Comparison of ENCODE assay signal across 1 cellular context in the genomic region with DNA sequence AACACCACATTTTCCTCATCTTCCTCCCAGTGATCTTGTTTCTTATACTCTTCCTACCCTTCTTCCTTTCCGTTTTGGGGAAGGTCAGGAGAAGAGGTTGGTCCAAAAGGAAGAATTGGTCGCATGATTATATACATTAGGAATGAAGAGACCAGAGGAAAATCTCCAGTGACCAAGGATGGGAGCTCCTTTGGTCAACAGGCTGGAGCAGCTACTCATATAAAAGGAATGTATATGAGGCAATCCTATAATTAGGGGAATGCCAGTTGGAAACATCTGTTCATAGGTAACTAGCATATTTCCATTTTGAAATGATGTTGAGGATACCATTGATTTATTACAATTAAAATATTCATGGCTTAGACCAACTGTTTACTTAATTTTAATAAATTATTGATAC.
TF ChIP-seq lines count a peak whose summit lies in the region.

No MANE protein-coding gene starts in this region.

TF ChIP-seq in SK-N-SH treated with all-trans-retinoic acid at 6 μM for 48 hours, 23 proteins besides CTCF, POLR2A, EP300 and RAD21:
- TF ChIP-seq, protein P1, sequence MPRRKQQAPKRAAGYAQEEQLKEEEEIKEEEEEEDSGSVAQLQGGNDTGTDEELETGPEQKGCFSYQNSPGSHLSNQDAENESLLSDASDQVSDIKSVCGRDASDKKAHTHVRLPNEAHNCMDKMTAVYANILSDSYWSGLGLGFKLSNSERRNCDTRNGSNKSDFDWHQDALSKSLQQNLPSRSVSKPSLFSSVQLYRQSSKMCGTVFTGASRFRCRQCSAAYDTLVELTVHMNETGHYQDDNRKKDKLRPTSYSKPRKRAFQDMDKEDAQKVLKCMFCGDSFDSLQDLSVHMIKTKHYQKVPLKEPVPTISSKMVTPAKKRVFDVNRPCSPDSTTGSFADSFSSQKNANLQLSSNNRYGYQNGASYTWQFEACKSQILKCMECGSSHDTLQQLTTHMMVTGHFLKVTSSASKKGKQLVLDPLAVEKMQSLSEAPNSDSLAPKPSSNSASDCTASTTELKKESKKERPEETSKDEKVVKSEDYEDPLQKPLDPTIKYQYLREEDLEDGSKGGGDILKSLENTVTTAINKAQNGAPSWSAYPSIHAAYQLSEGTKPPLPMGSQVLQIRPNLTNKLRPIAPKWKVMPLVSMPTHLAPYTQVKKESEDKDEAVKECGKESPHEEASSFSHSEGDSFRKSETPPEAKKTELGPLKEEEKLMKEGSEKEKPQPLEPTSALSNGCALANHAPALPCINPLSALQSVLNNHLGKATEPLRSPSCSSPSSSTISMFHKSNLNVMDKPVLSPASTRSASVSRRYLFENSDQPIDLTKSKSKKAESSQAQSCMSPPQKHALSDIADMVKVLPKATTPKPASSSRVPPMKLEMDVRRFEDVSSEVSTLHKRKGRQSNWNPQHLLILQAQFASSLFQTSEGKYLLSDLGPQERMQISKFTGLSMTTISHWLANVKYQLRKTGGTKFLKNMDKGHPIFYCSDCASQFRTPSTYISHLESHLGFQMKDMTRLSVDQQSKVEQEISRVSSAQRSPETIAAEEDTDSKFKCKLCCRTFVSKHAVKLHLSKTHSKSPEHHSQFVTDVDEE (CRISPR knock-in tag; IDR thresholded peaks at IDR 0.05) = no peak
- TF ChIP-seq, protein P2, sequence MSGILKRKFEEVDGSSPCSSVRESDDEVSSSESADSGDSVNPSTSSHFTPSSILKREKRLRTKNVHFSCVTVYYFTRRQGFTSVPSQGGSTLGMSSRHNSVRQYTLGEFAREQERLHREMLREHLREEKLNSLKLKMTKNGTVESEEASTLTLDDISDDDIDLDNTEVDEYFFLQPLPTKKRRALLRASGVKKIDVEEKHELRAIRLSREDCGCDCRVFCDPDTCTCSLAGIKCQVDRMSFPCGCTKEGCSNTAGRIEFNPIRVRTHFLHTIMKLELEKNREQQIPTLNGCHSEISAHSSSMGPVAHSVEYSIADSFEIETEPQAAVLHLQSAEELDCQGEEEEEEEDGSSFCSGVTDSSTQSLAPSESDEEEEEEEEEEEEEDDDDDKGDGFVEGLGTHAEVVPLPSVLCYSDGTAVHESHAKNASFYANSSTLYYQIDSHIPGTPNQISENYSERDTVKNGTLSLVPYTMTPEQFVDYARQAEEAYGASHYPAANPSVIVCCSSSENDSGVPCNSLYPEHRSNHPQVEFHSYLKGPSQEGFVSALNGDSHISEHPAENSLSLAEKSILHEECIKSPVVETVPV (CRISPR knock-in tag; IDR thresholded peaks at IDR 0.05) = no peak
- TF ChIP-seq, protein P3, sequence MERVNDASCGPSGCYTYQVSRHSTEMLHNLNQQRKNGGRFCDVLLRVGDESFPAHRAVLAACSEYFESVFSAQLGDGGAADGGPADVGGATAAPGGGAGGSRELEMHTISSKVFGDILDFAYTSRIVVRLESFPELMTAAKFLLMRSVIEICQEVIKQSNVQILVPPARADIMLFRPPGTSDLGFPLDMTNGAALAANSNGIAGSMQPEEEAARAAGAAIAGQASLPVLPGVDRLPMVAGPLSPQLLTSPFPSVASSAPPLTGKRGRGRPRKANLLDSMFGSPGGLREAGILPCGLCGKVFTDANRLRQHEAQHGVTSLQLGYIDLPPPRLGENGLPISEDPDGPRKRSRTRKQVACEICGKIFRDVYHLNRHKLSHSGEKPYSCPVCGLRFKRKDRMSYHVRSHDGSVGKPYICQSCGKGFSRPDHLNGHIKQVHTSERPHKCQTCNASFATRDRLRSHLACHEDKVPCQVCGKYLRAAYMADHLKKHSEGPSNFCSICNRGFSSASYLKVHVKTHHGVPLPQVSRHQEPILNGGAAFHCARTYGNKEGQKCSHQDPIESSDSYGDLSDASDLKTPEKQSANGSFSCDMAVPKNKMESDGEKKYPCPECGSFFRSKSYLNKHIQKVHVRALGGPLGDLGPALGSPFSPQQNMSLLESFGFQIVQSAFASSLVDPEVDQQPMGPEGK (CRISPR knock-in tag; IDR thresholded peaks at IDR 0.05; ENCODE audit: borderline replicate concordance) = no peak
- no peak for TF ChIP-seq PPARA (CRISPR knock-in tag; IDR thresholded peaks at IDR 0.05; ENCODE audit: borderline replicate concordance)
- TF ChIP-seq TCF4 (CRISPR knock-in tag; IDR thresholded peaks at IDR 0.05; ENCODE audit: borderline replicate concordance) = no peak
- no peak for TF ChIP-seq ZFP3 (CRISPR knock-in tag; IDR thresholded peaks at IDR 0.05)
- TF ChIP-seq ZFP30 (CRISPR knock-in tag; IDR thresholded peaks at IDR 0.05) = no peak
- no peak for TF ChIP-seq ZNF8 (CRISPR knock-in tag; IDR thresholded peaks at IDR 0.05)
- TF ChIP-seq, protein P4, sequence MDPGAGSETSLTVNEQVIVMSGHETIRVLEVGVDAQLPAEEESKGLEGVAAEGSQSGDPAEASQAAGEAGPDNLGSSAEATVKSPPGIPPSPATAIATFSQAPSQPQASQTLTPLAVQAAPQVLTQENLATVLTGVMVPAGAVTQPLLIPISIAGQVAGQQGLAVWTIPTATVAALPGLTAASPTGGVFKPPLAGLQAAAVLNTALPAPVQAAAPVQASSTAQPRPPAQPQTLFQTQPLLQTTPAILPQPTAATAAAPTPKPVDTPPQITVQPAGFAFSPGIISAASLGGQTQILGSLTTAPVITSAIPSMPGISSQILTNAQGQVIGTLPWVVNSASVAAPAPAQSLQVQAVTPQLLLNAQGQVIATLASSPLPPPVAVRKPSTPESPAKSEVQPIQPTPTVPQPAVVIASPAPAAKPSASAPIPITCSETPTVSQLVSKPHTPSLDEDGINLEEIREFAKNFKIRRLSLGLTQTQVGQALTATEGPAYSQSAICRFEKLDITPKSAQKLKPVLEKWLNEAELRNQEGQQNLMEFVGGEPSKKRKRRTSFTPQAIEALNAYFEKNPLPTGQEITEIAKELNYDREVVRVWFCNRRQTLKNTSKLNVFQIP (CRISPR knock-in tag; IDR thresholded peaks at IDR 0.05; ENCODE audit: borderline replicate concordance, low read depth) = no peak
- no peak for TF ChIP-seq ARNTL (CRISPR knock-in tag; IDR thresholded peaks at IDR 0.05; ENCODE audit: borderline replicate concordance, low read depth)
